20 cellular contexts compared by ENCODE assay signal in the genomic region with DNA sequence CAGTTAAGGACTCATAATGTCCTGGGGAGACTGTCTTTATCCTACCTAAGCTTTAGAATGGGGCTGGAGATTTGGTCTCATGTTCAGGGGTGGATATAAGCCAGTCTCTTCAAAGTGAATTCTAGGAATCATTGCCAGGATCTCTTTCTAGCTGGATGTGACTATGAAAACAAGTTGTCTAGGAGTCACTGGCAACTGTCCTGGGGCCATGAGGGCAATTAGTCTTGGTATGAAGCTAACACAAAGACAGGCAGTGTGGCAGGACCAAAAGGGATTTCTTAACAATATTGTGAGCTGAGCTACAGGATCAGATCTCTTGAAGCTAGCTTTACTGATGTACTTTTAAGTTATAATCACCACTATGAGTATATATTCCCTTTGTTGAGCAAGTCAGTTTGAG.
"Had no signal": no experiment of that assay in that cellular context is flagged by ENCODE, and none has a peak within 500 bp of the region (broad histone marks: within the 10 kb centered on the region; RNA-seq: fewer than 3 reads in every experiment).

No MANE protein-coding gene starts in this region.

- FAIRE-seq: RCC 7860 had no signal

- ATAC-seq: activated T-cell treated with anti-CD3 and anti-CD28 coated beads, Interleukin-2, amount 50 U/mL, for 4 hours; PC-3; WTC11 had no signal

- DNase-seq: activated CD4-positive, alpha-beta memory T cell treated with anti-CD3 and anti-CD28 coated beads for 36 hours; activated CD4-positive, alpha-beta T cell treated with anti-CD3 and anti-CD28 coated beads for 1 hour; activated CD4-positive, alpha-beta T cell treated with anti-CD3 and anti-CD28 coated beads, Interleukin-2, amount 10 ng/mL, durations not matched to agents 7 days and 5 days; activated CD8-positive, alpha-beta memory T cell treated with anti-CD3 and anti-CD28 coated beads for 24 hours; activated gamma-delta T cell; activated naive CD4-positive, alpha-beta T cell treated with anti-CD3 and anti-CD28 coated beads for 36 hours; activated T-cell treated with anti-CD3 and anti-CD28 coated beads, Interleukin-2, amount 50 U/mL, for 4 hours; cerebellar nuclear complex; Kasumi-1; KBM-7; NCI-H1105 treated with DMSO at 0.1 percent for 48 hours; NCI-H146; NCI-H187 treated with DMSO at 0.1 percent for 48 hours; NCI-H2081 treated with DMSO at 0.1 percent for 48 hours; NCI-H526; NCI-H82; PC-3; SHP77 had no signal
